8 cellular contexts compared by ENCODE assay signal in genomic region chr2:68062680-68063387, GRCh38. TPM values are rescaled to one million over a fixed set of nuclear protein-coding genes. Genes with fewer than 3 reads are reported as not detected.
DNase-seq lines count a peak whose midpoint lies in the region; ATAC-seq and TF ChIP-seq lines count a peak whose summit lies in the region.

Gene C1D, minus strand, starts transcription at chr2:68063004. Its CDS starts 15,694 bp downstream, at chr2:68047310.

- DNase-seq in GM04504 (ENCODE audit: low read depth), result peak; percentile 81
- DNase-seq in NCI-H1092 (lab: John Stamatoyannopoulos, UW), result peak; percentile 80
- peak; percentile 54 for DNase-seq in glomerular endothelial cell (ENCODE audit: extremely low read depth, low read depth, low spot score)
- peak; percentile 87 for DNase-seq in occipital lobe (lab: John Stamatoyannopoulos, UW)

- peaks cover 46% of the 10 kb centered on the region for H3K4me1 Mint-ChIP-seq in activated naive CD4-positive, alpha-beta T cell treated with anti-CD3 and anti-CD28 coated beads, Interleukin-2, amount 50 U/mL, for 24 hours

- peak within 1 kb of the TSS; percentile 96 for H3K4me3 Mint-ChIP-seq in activated naive CD4-positive, alpha-beta T cell treated with anti-CD3 and anti-CD28 coated beads, Interleukin-2, amount 50 U/mL, for 24 hours

- H3K27ac ChIP-seq in temporal lobe (ENCODE audit: low read depth, low read length), result peak within 1 kb of the TSS; percentile 36

- H3K27me3 Mint-ChIP-seq in activated naive CD4-positive, alpha-beta T cell treated with anti-CD3 and anti-CD28 coated beads, Interleukin-2, amount 50 U/mL, for 24 hours, result peaks cover 2% of the 10 kb centered on the region

- H3K36me3 Mint-ChIP-seq in activated naive CD4-positive, alpha-beta T cell treated with anti-CD3 and anti-CD28 coated beads, Interleukin-2, amount 50 U/mL, for 24 hours, result peaks cover 6% of the 10 kb centered on the region

- H3K27ac Mint-ChIP-seq in activated naive CD4-positive, alpha-beta T cell treated with anti-CD3 and anti-CD28 coated beads, Interleukin-2, amount 50 U/mL, for 24 hours, result peak within 1 kb of the TSS; percentile 98

- peak; percentile 94 for ATAC-seq in HG02571 (IDR thresholded peaks at IDR 0.05; ENCODE audit: unreplicated experiment)
- peak; percentile 79 for ATAC-seq in SK-N-SH treated with all-trans-retinoic acid at 6 μM for 48 hours

- H3K9me3 Mint-ChIP-seq in activated naive CD4-positive, alpha-beta T cell treated with anti-CD3 and anti-CD28 coated beads, Interleukin-2, amount 50 U/mL, for 24 hours, result no peaks in the 10 kb centered on the region

TF ChIP-seq in SK-N-SH treated with all-trans-retinoic acid at 6 μM for 48 hours, 23 proteins besides CTCF, POLR2A, EP300 and RAD21:
- TF ChIP-seq ZFP30 (CRISPR knock-in tag; IDR thresholded peaks at IDR 0.05), result no peak
- no peak for TF ChIP-seq ARNTL (CRISPR knock-in tag; IDR thresholded peaks at IDR 0.05; ENCODE audit: borderline replicate concordance, low read depth)
- no peak for TF ChIP-seq ZNF565 (CRISPR knock-in tag; conservative IDR thresholded peaks at IDR 0.05; ENCODE audit: low read depth)
- no peak for TF ChIP-seq TOX (CRISPR knock-in tag; IDR thresholded peaks at IDR 0.05; ENCODE audit: borderline replicate concordance)
- TF ChIP-seq PPARA (CRISPR knock-in tag; IDR thresholded peaks at IDR 0.05; ENCODE audit: borderline replicate concordance), result no peak
- no peak for TF ChIP-seq ESRRG (CRISPR knock-in tag; IDR thresholded peaks at IDR 0.05)
- TF ChIP-seq GLIS3 (CRISPR knock-in tag; IDR thresholded peaks at IDR 0.05), result no peak
- TF ChIP-seq OSR1 (CRISPR knock-in tag; IDR thresholded peaks at IDR 0.05), result no peak
- TF ChIP-seq TCF4 (CRISPR knock-in tag; IDR thresholded peaks at IDR 0.05; ENCODE audit: borderline replicate concordance), result no peak
- TF ChIP-seq TSHZ2 (CRISPR knock-in tag; IDR thresholded peaks at IDR 0.05), result no peak
- no peak for TF ChIP-seq RARB (CRISPR knock-in tag; IDR thresholded peaks at IDR 0.05)
- no peak for TF ChIP-seq BACH2 (CRISPR knock-in tag; IDR thresholded peaks at IDR 0.05; ENCODE audit: borderline replicate concordance)
- TF ChIP-seq PATZ1 (CRISPR knock-in tag; IDR thresholded peaks at IDR 0.05; ENCODE audit: borderline replicate concordance), result no peak
- no peak for TF ChIP-seq ZC3H10 (CRISPR knock-in tag; IDR thresholded peaks at IDR 0.05)
- TF ChIP-seq ZNF8 (CRISPR knock-in tag; IDR thresholded peaks at IDR 0.05), result no peak
- TF ChIP-seq ISL1 (CRISPR knock-in tag; IDR thresholded peaks at IDR 0.05), result no peak
- no peak for TF ChIP-seq POU6F1 (CRISPR knock-in tag; IDR thresholded peaks at IDR 0.05; ENCODE audit: borderline replicate concordance, low read depth)
- TF ChIP-seq SNAI2 (CRISPR knock-in tag; IDR thresholded peaks at IDR 0.05), result no peak
TF ChIP-seq in SK-N-SH treated with all-trans-retinoic acid at 6 μM for 48 hours: peak in this region for 0.

RNA-seq across cellular contexts. Expression of gene C1D, which starts in this region (rescaled TPM):
- total RNA-seq in glomerular endothelial cell, result 11.8 and 27.0 TPM in 2 replicates
- 30.6 TPM for total RNA-seq in occipital lobe
- total RNA-seq in temporal lobe, result 14.0 TPM

Comparison
In these comparisons a context has a peak if more than half of its experiments do, and no peak if none do; other contexts are left out.
1. Peak in every context shown above with its lines: DNase-seq, ATAC-seq and H3K27ac ChIP-seq.